Comparison of ENCODE assay signal across 28 cellular contexts in the genomic region with DNA sequence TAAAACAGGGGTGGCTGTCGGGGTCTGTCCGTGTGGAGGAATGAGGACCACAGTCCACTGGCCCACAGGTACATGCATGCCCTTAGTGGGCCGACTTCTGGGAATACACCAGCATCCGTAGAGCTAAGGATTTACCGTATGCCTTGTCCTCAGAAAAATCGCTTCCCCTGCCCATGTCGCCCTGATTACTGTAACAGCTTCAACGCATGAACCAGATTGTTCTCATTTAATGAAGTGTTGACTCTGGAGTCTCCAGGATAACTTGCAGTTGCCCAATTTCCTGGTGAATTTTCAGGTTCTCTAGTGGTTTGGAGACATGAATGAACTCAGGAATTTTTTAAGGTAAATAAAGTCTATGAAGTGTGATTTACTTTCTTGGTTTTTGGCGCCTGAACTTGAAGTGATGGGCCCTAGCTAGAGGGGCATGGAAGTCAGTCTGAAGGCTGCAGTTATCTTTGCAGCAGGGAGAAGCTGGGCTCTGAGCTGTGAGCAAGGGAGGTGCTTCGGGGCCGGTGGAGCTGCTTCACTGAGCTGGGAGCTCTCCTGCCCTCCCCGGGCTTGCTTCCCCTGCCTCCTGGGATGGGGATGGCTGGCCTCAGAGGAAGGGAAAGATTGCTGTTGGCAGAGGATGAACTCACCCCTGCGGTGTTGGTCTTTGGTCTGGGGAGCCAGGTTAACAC. TPM values are rescaled to one million over a fixed set of nuclear protein-coding genes. Genes with fewer than 3 reads are reported as not detected.
DNase-seq lines count a peak whose midpoint lies in the region; ATAC-seq and TF ChIP-seq lines count a peak whose summit lies in the region.
"Had no signal": no experiment of that assay in that cellular context is flagged by ENCODE, and none has a peak within 500 bp of the region (broad histone marks: within the 10 kb centered on the region; RNA-seq: fewer than 3 reads in every experiment).

No MANE protein-coding gene starts in this region.

- H3K4me1 ChIP-seq in endodermal cell (ENCODE audit: control insufficient read depth, insufficient read depth, low read length) (peaks cover 34% of the 10 kb centered on the region), PC-9 (replicated peaks; ENCODE audit: insufficient read depth) (no peaks in the 10 kb centered on the region)
- H3K4me1 ChIP-seq: A549, BLaER1 had no signal

- H3K27me3 ChIP-seq in endodermal cell (ENCODE audit: control insufficient read depth, insufficient read depth, low read length, poor library complexity, severe bottlenecking) (no peaks in the 10 kb centered on the region), PC-9 (ENCODE audit: insufficient read depth, low read depth) (no peaks in the 10 kb centered on the region)
- H3K27me3 ChIP-seq: BLaER1, cardiac muscle cell, heart left ventricle had no signal

- intact Hi-C loops in natural killer cell (cut with micrococcal nuclease), result no loop called here
- intact Hi-C loops in PC-9 (cut with micrococcal nuclease; ENCODE audit: unreplicated experiment), result loop anchor here (10.0 kb wide), 1 partner anchor 64 kb away; no protein-coding TSS in a partner anchor
- intact Hi-C loops in activated naive CD4-positive, alpha-beta T cell treated with anti-CD3 and anti-CD28 coated beads for 36 hours (cut with micrococcal nuclease), result no loop called here

- peak in 1 of 2 donors; percentile 3 for ATAC-seq in natural killer cell treated with Interleukin-12 subunit alpha and Interleukin-12 subunit beta and Interleukin-15 and Interleukin-18, amount 100 ng/mL, for 72 hours
- ATAC-seq in natural killer cell, result no peak
- no peak for ATAC-seq in GM21723 (IDR thresholded peaks at IDR 0.05; ENCODE audit: unreplicated experiment)
- no peak for ATAC-seq in HG02571 (IDR thresholded peaks at IDR 0.05; ENCODE audit: unreplicated experiment)
- ATAC-seq: activated CD8-positive, alpha-beta memory T cell treated with anti-CD3 and anti-CD28 coated beads, Interleukin-2, amount 10 ng/mL, durations not matched to agents 7 days and 5 days; heart left ventricle; left colon; naive thymus-derived CD8-positive, alpha-beta T cell had no signal

- H3K36me3 Mint-ChIP-seq in natural killer cell treated with Interleukin-12 subunit alpha and Interleukin-12 subunit beta and Interleukin-15 and Interleukin-18, amount 100 ng/mL, for 72 hours, result no peaks in the 10 kb centered on the region
- H3K36me3 Mint-ChIP-seq in natural killer cell, result no peaks in the 10 kb centered on the region
- peaks cover 12% of the 10 kb centered on the region for H3K36me3 Mint-ChIP-seq in endodermal cell (ENCODE audit: low read depth)
- H3K36me3 Mint-ChIP-seq in nephron (ENCODE audit: low read depth), result peaks cover under 1% of the 10 kb centered on the region
- no peaks in the 10 kb centered on the region for H3K36me3 Mint-ChIP-seq in activated naive CD4-positive, alpha-beta T cell treated with anti-CD3 and anti-CD28 coated beads for 36 hours (ENCODE audit: low read depth)
- H3K36me3 Mint-ChIP-seq: activated CD8-positive, alpha-beta memory T cell treated with anti-CD3 and anti-CD28 coated beads, Interleukin-2, amount 10 ng/mL, durations not matched to agents 7 days and 5 days; IgD-negative memory B cell; mesothelial cell of epicardium; naive thymus-derived CD8-positive, alpha-beta T cell had no signal

- H4K20me1 ChIP-seq in PC-9 (ENCODE audit: insufficient read depth), result no peaks in the 10 kb centered on the region
- H4K20me1 ChIP-seq: BLaER1 had no signal

- no peaks in the 10 kb centered on the region for H3K4me1 Mint-ChIP-seq in natural killer cell treated with Interleukin-12 subunit alpha and Interleukin-12 subunit beta and Interleukin-15 and Interleukin-18, amount 100 ng/mL, for 72 hours (ENCODE audit: low read depth in 2 of 2)
- H3K4me1 Mint-ChIP-seq in natural killer cell (no peaks in the 10 kb centered on the region), endodermal cell (peaks cover 68% of the 10 kb centered on the region), nephron (peaks cover 78% of the 10 kb centered on the region)
- no peaks in the 10 kb centered on the region for H3K4me1 Mint-ChIP-seq in activated naive CD4-positive, alpha-beta T cell treated with anti-CD3 and anti-CD28 coated beads for 36 hours (ENCODE audit: low read depth)
- H3K4me1 Mint-ChIP-seq: activated CD4-positive, alpha-beta T cell treated with anti-CD3 and anti-CD28 coated beads, Interleukin-2, amount 10 ng/mL, durations not matched to agents 7 days and 5 days; activated CD8-positive, alpha-beta memory T cell treated with anti-CD3 and anti-CD28 coated beads, Interleukin-2, amount 10 ng/mL, durations not matched to agents 7 days and 5 days; IgD-negative memory B cell; naive thymus-derived CD8-positive, alpha-beta T cell had no signal

- H2AFZ ChIP-seq in PC-9, result no peak overlapping the region

- H3K4me3 Mint-ChIP-seq in natural killer cell treated with Interleukin-12 subunit alpha and Interleukin-12 subunit beta and Interleukin-15 and Interleukin-18, amount 100 ng/mL, for 72 hours, result no peak overlapping the region
- H3K4me3 Mint-ChIP-seq in natural killer cell, result no peak overlapping the region
- no peak overlapping the region for H3K4me3 Mint-ChIP-seq in endodermal cell
- H3K4me3 Mint-ChIP-seq in nephron, result no peak overlapping the region
- H3K4me3 Mint-ChIP-seq in activated naive CD4-positive, alpha-beta T cell treated with anti-CD3 and anti-CD28 coated beads for 36 hours, result no peak overlapping the region
- H3K4me3 Mint-ChIP-seq: activated CD4-positive, alpha-beta T cell treated with anti-CD3 and anti-CD28 coated beads, Interleukin-2, amount 10 ng/mL, durations not matched to agents 7 days and 5 days; activated CD8-positive, alpha-beta memory T cell treated with anti-CD3 and anti-CD28 coated beads, Interleukin-2, amount 10 ng/mL, durations not matched to agents 7 days and 5 days; IgD-negative memory B cell; mesothelial cell of epicardium; naive thymus-derived CD8-positive, alpha-beta T cell had no signal

- BruUV-seq in PC-9 (replicated peaks; lab: Mats Ljungman, UMichigan), result no TSS peak

- POLR2A ChIA-PET in PC-9 (lab: Charles Lee; ENCODE audit: unreplicated experiment), result no interaction called here

- H3K4me3 ChIP-seq in endodermal cell (ENCODE audit: low read length), result no peak overlapping the region
- no peak overlapping the region for H3K4me3 ChIP-seq in PC-9
- H3K4me3 ChIP-seq: A549, BLaER1, cardiac muscle cell, heart left ventricle, prostate gland had no signal

- H3K36me3 ChIP-seq in endodermal cell (ENCODE audit: control insufficient read depth, insufficient read depth, low read length), result peaks cover 6% of the 10 kb centered on the region
- H3K36me3 ChIP-seq in PC-9 (ENCODE audit: low read depth), result no peaks in the 10 kb centered on the region
- H3K36me3 ChIP-seq: BLaER1, cardiac muscle cell, heart left ventricle, prostate gland had no signal

- H3K9ac ChIP-seq in endodermal cell (ENCODE audit: extremely low read depth, low read length, poor library complexity, severe bottlenecking), result no peak overlapping the region
- H3K9ac ChIP-seq: BLaER1 had no signal

- H3K4me2 ChIP-seq in PC-9, result no peak overlapping the region
- H3K4me2 ChIP-seq: A549, BLaER1 had no signal

- no peak overlapping the region for H3K27ac ChIP-seq in endodermal cell (ENCODE audit: low read depth, low read length)
- no peak overlapping the region for H3K27ac ChIP-seq in PC-9
- H3K27ac ChIP-seq: A549, BLaER1, cardiac muscle cell, heart left ventricle, prostate gland, VCaP had no signal

- H3K9me2 ChIP-seq in PC-9 (ENCODE audit: insufficient read depth), result no peaks in the 10 kb centered on the region

- H3K27ac Mint-ChIP-seq in natural killer cell treated with Interleukin-12 subunit alpha and Interleukin-12 subunit beta and Interleukin-15 and Interleukin-18, amount 100 ng/mL, for 72 hours, result no peak overlapping the region
- H3K27ac Mint-ChIP-seq in natural killer cell (no peak overlapping the region), endodermal cell (peak overlapping the region; percentile 84), nephron (peak overlapping the region; percentile 76 to 84 (median 80))
- no peak overlapping the region for H3K27ac Mint-ChIP-seq in activated naive CD4-positive, alpha-beta T cell treated with anti-CD3 and anti-CD28 coated beads for 36 hours
- H3K27ac Mint-ChIP-seq: activated CD4-positive, alpha-beta T cell treated with anti-CD3 and anti-CD28 coated beads, Interleukin-2, amount 10 ng/mL, durations not matched to agents 7 days and 5 days; activated CD8-positive, alpha-beta memory T cell treated with anti-CD3 and anti-CD28 coated beads, Interleukin-2, amount 10 ng/mL, durations not matched to agents 7 days and 5 days; naive thymus-derived CD8-positive, alpha-beta T cell had no signal

- WGBS in endodermal cell (ENCODE audit: insufficient coverage in 1 of 2, insufficient read length in 1 of 2), 2 experiments, result 79 to 80% methylated on average over 13 of the region's 13 CpGs

- no peaks in the 10 kb centered on the region for H3K9me3 ChIP-seq in endodermal cell (ENCODE audit: control insufficient read depth, low read length)
- H3K9me3 ChIP-seq in PC-9 (ENCODE audit: insufficient read depth, low read depth), result no peaks in the 10 kb centered on the region
- H3K9me3 ChIP-seq: A549, BLaER1, heart left ventricle, prostate gland had no signal

- DNase-seq in natural killer cell treated with Interleukin-12 subunit alpha and Interleukin-12 subunit beta and Interleukin-15 and Interleukin-18, amount 100 ng/mL, for 72 hours (ENCODE audit: low spot score), result peak; percentile 42
- DNase-seq in natural killer cell, result no peak
- peak; percentile 68 for DNase-seq in endodermal cell
- DNase-seq in PC-9, result no peak
- DNase-seq in activated naive CD4-positive, alpha-beta T cell treated with anti-CD3 and anti-CD28 coated beads for 36 hours, result no peak
- DNase-seq: activated CD4-positive, alpha-beta T cell treated with anti-CD3 and anti-CD28 coated beads, Interleukin-2, amount 10 ng/mL, durations not matched to agents 7 days and 5 days; activated CD8-positive, alpha-beta memory T cell treated with anti-CD3 and anti-CD28 coated beads, Interleukin-2, amount 10 ng/mL, durations not matched to agents 7 days and 5 days; activated naive CD4-positive, alpha-beta T cell treated with anti-CD3 and anti-CD28 coated beads, Interleukin-2, amount 50 U/mL, for 16 hours; COR-L47; DMS79; heart left ventricle; left colon; naive thymus-derived CD8-positive, alpha-beta T cell; NCI-H1092 treated with DMSO at 0.1 percent for 48 hours; NCI-H187 treated with DMSO at 0.1 percent for 48 hours; NCI-H226; stimulated activated CD4-positive, alpha-beta T cell treated with anti-CD3 and anti-CD28 coated beads, Interleukin-1b, Interleukin-23, amount 100 ng/mL, for 48 hours; trophoblast cell had no signal

- no peaks in the 10 kb centered on the region for H3K9me3 Mint-ChIP-seq in natural killer cell treated with Interleukin-12 subunit alpha and Interleukin-12 subunit beta and Interleukin-15 and Interleukin-18, amount 100 ng/mL, for 72 hours
- H3K9me3 Mint-ChIP-seq in natural killer cell (no peaks in the 10 kb centered on the region), endodermal cell (no peaks in the 10 kb centered on the region), nephron (no peaks in the 10 kb centered on the region)
- no peaks in the 10 kb centered on the region for H3K9me3 Mint-ChIP-seq in activated naive CD4-positive, alpha-beta T cell treated with anti-CD3 and anti-CD28 coated beads for 36 hours
- H3K9me3 Mint-ChIP-seq: activated CD4-positive, alpha-beta T cell treated with anti-CD3 and anti-CD28 coated beads, Interleukin-2, amount 10 ng/mL, durations not matched to agents 7 days and 5 days; IgD-negative memory B cell; mesothelial cell of epicardium; naive thymus-derived CD8-positive, alpha-beta T cell had no signal

- no peaks in the 10 kb centered on the region for H3F3A ChIP-seq in PC-9 (ENCODE audit: insufficient read depth, low read depth)

- peaks cover 0 to 1% of the 10 kb centered on the region in 2 donors for H3K27me3 Mint-ChIP-seq in natural killer cell treated with Interleukin-12 subunit alpha and Interleukin-12 subunit beta and Interleukin-15 and Interleukin-18, amount 100 ng/mL, for 72 hours
- H3K27me3 Mint-ChIP-seq in natural killer cell (ENCODE audit: low read depth in 2 of 2) (peaks cover 2 to 4% of the 10 kb centered on the region in 2 donors), endodermal cell (ENCODE audit: insufficient read depth) (no peaks in the 10 kb centered on the region), nephron (ENCODE audit: low read depth) (no peaks in the 10 kb centered on the region)
- H3K27me3 Mint-ChIP-seq in activated naive CD4-positive, alpha-beta T cell treated with anti-CD3 and anti-CD28 coated beads for 36 hours (ENCODE audit: low read depth), result peaks cover 3% of the 10 kb centered on the region

- H3K79me2 ChIP-seq in PC-9 (ENCODE audit: low read depth), result no peaks in the 10 kb centered on the region

- TF ChIP-seq CTCF in natural killer cell (IDR thresholded peaks at IDR 0.05) (no peak), endodermal cell (conservative IDR thresholded peaks at IDR 0.05) (no peak), nephron (IDR thresholded peaks at IDR 0.05; ENCODE audit: unreplicated experiment in 3 of 3) (no peak), PC-9 (conservative IDR thresholded peaks at IDR 0.05) (no peak)

- CTCF ChIA-PET in PC-9 (lab: Charles Lee), result interaction anchor here (0.5 kb wide), 1 partner anchor 177 kb away, joined by 7 read pairs; no protein-coding TSS in a partner anchor
- CTCF ChIA-PET in activated naive CD4-positive, alpha-beta T cell treated with anti-CD3 and anti-CD28 coated beads for 36 hours (lab: Charles Lee), result interaction anchor here (0.6 to 0.7 kb wide), 2 partner anchors 19 to 124 kb away, joined by 3 to 5 read pairs; no protein-coding TSS in a partner anchor

RNA-seq across cellular contexts. Expression of gene TCF7L1, which starts 27.9 kb away (rescaled TPM):
- under 1 TPM in 1 of 2 donors, not detected in 1; 0.14 TPM for total RNA-seq in natural killer cell treated with Interleukin-12 subunit alpha and Interleukin-12 subunit beta and Interleukin-15 and Interleukin-18, amount 100 ng/mL, for 72 hours
- total RNA-seq in natural killer cell (not detected), endodermal cell (10 to 100 TPM; 71.9 to 73.3 TPM), PC-9 (2021) (2.3 and 2.8 TPM in 2 replicates)
- polyA plus RNA-seq in endodermal cell (2013, experiment 1 of 2), result 56.9 TPM
- 50.0 TPM for polyA plus RNA-seq in endodermal cell (2013, experiment 2 of 2)
- under 1 TPM in 1 of 2 experiments, not detected in 1; 0.07 TPM for total RNA-seq in activated naive CD4-positive, alpha-beta T cell treated with anti-CD3 and anti-CD28 coated beads for 36 hours
- total RNA-seq: activated CD4-positive, alpha-beta T cell treated with anti-CD3 and anti-CD28 coated beads, Interleukin-2, amount 10 ng/mL, durations not matched to agents 7 days and 5 days; activated CD8-positive, alpha-beta memory T cell treated with anti-CD3 and anti-CD28 coated beads, Interleukin-2, amount 10 ng/mL, durations not matched to agents 7 days and 5 days; naive thymus-derived CD8-positive, alpha-beta T cell had no signal

Comparison
In these comparisons a context has a peak if more than half of its experiments do, and no peak if none do; other contexts are left out.
1. DNase-seq: peak in natural killer cell treated with Interleukin-12 subunit alpha and Interleukin-12 subunit beta and Interleukin-15 and Interleukin-18, amount 100 ng/mL, for 72 hours (single experiment) and endodermal cell (single experiment); none in natural killer cell (single experiment), PC-9 (0 of 2) and activated naive CD4-positive, alpha-beta T cell treated with anti-CD3 and anti-CD28 coated beads for 36 hours (single experiment).
2. H3K27ac Mint-ChIP-seq: peak in endodermal cell (single experiment) and nephron (3 of 3); none in natural killer cell treated with Interleukin-12 subunit alpha and Interleukin-12 subunit beta and Interleukin-15 and Interleukin-18, amount 100 ng/mL, for 72 hours (0 of 2), natural killer cell (0 of 2) and activated naive CD4-positive, alpha-beta T cell treated with anti-CD3 and anti-CD28 coated beads for 36 hours (single experiment).
3. RNA of gene TCF7L1, which starts 27.9 kb away (total RNA-seq): 71.9 to 73.3 TPM in endodermal cell; 2.3 to 2.8 TPM in PC-9, 0.14 TPM in natural killer cell treated with Interleukin-12 subunit alpha and Interleukin-12 subunit beta and Interleukin-15 and Interleukin-18, amount 100 ng/mL, for 72 hours, 0.07 TPM in activated naive CD4-positive, alpha-beta T cell treated with anti-CD3 and anti-CD28 coated beads for 36 hours and not detected in natural killer cell; every median in the first group is over 10 times any median in the second.